ENCODE assay signal across 10 cellular contexts in the genomic region with DNA sequence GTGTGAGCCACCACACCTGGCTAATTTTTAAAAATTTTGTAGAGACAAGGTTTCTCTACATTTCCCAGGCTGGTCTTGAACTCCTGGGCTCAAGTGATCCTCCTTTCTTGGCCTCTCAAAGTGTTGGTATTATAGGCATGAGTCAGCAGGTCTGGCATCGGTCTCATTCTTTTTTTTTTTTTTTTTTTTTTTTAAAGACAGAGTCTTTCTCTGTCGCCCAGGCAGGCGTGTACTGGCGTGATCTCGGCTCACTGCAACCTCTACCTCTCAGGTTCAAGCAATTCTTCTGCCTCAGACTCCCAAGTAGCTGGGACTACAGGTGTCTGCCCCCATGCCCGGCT. TPM values are rescaled to one million over a fixed set of nuclear protein-coding genes. Genes with fewer than 3 reads are reported as not detected.
DNase-seq lines count a peak whose midpoint lies in the region; TF ChIP-seq lines count a peak whose summit lies in the region.
"Not testable (repeated sequence)": the region's sequence is repeated elsewhere in the genome, so short reads cannot be mapped to it uniquely, and the experiment has no call there.
"Had no signal": no experiment of that assay in that cellular context is flagged by ENCODE, and none has a peak within 500 bp of the region (broad histone marks: within the 10 kb centered on the region; RNA-seq: fewer than 3 reads in every experiment).

No MANE protein-coding gene starts in this region.

- not testable (repeated sequence) for H3K4me3 ChIP-seq in CD4-positive, alpha-beta memory T cell (ENCODE audit: low read length in 2 of 2); hepatocyte
- H3K4me3 ChIP-seq in neutrophil (ENCODE audit: low read depth in 1 of 2, low read length in 1 of 2) = peak overlapping the region; percentile 92 to 98

- H3K27ac ChIP-seq in CD4-positive, alpha-beta memory T cell (ENCODE audit: low read depth, low read length) = peak overlapping the region; percentile 29
- H3K27ac ChIP-seq in RWPE1 = peak overlapping the region; percentile 32
- peak overlapping the region; percentile 90 for H3K27ac ChIP-seq in hepatocyte
- H3K27ac ChIP-seq in neutrophil = peak overlapping the region; percentile 94

- not testable (repeated sequence) for DNase-seq in CD4-positive, alpha-beta memory T cell; HFFc6; RWPE1 (ENCODE audit: low spot score); activated naive CD4-positive, alpha-beta T cell treated with anti-CD3 and anti-CD28 coated beads for 36 hours; hepatocyte (ENCODE audit: low spot score)
- DNase-seq in MCF 10A (ENCODE audit: unreplicated experiment) = peak; percentile 13

- not testable (repeated sequence) for H3K9me3 ChIP-seq in CD4-positive, alpha-beta memory T cell (ENCODE audit: control insufficient read depth in 1 of 2, low read length in 2 of 2); hepatocyte (ENCODE audit: low read depth); neutrophil

- not testable (repeated sequence) for TF ChIP-seq CTCF in HFFc6 (IDR thresholded peaks at IDR 0.05); RWPE1 (conservative IDR thresholded peaks at IDR 0.05; ENCODE audit: low read depth); MCF 10A (IDR thresholded peaks at IDR 0.05; ENCODE audit: unreplicated experiment); hepatocyte (IDR thresholded peaks at IDR 0.05; ENCODE audit: poor library complexity); neutrophil (IDR thresholded peaks at IDR 0.05)

- H3K4me2 ChIP-seq in hepatocyte = peak overlapping the region; percentile 55

- H3K36me3 ChIP-seq in CD4-positive, alpha-beta memory T cell (ENCODE audit: insufficient read depth, low read length) = peaks cover 43% of the 10 kb centered on the region
- H3K36me3 ChIP-seq in hepatocyte (replicated peaks; ENCODE audit: insufficient read depth, low read depth) = not testable (repeated sequence)
- peaks cover 58% of the 10 kb centered on the region for H3K36me3 ChIP-seq in neutrophil

- peaks cover 18 to 67% of the 10 kb centered on the region in 2 donors for H3K36me3 Mint-ChIP-seq in CD4-positive, alpha-beta memory T cell
- not testable (repeated sequence) for H3K36me3 Mint-ChIP-seq in HFFc6 (ENCODE audit: low read depth)
- peaks cover 39% of the 10 kb centered on the region for H3K36me3 Mint-ChIP-seq in activated naive CD4-positive, alpha-beta T cell treated with anti-CD3 and anti-CD28 coated beads for 36 hours (ENCODE audit: low read depth)
- peaks cover 58% of the 10 kb centered on the region for H3K36me3 Mint-ChIP-seq in MCF 10A (ENCODE audit: insufficient read depth, unreplicated experiment)

- intact Hi-C loops in CD4-positive, alpha-beta memory T cell (cut with micrococcal nuclease); MCF 10A (cut with micrococcal nuclease): not testable (repeated sequence)
- intact Hi-C loops in activated naive CD4-positive, alpha-beta T cell treated with anti-CD3 and anti-CD28 coated beads for 36 hours (cut with micrococcal nuclease) = loop anchor here (5.0 kb wide), 1 partner anchor 101 kb away; no protein-coding TSS in a partner anchor

- H3K4me3 Mint-ChIP-seq in CD4-positive, alpha-beta memory T cell; HFFc6; activated naive CD4-positive, alpha-beta T cell treated with anti-CD3 and anti-CD28 coated beads for 36 hours: not testable (repeated sequence)
- H3K4me3 Mint-ChIP-seq in MCF 10A (ENCODE audit: unreplicated experiment) = peak overlapping the region; percentile 99

- not testable (repeated sequence) for H3K27me3 Mint-ChIP-seq in CD4-positive, alpha-beta memory T cell; HFFc6 (ENCODE audit: insufficient read depth); activated naive CD4-positive, alpha-beta T cell treated with anti-CD3 and anti-CD28 coated beads for 36 hours (ENCODE audit: low read depth); MCF 10A (ENCODE audit: insufficient read depth, unreplicated experiment)

- H3K27ac Mint-ChIP-seq in CD4-positive, alpha-beta memory T cell = peak overlapping the region in 5 of 7 donors; percentile 29 to 99 (median 98)
- peak overlapping the region; percentile 42; the same call in 1 of the 2 replicates for H3K27ac Mint-ChIP-seq in HFFc6
- peak overlapping the region; percentile 88 for H3K27ac Mint-ChIP-seq in activated naive CD4-positive, alpha-beta T cell treated with anti-CD3 and anti-CD28 coated beads for 36 hours
- not testable (repeated sequence) for H3K27ac Mint-ChIP-seq in MCF 10A (ENCODE audit: low read depth, unreplicated experiment)

- POLR2A ChIA-PET in CD4-positive, alpha-beta memory T cell (lab: Charles Lee; ENCODE audit: partially characterized antibody) = interaction anchor here (0.8 to 12.7 kb wide), 6 partner anchors 12 to 36 kb away, joined by 3 to 153 read pairs (median 4); partner anchors contain the start of genes SLA2 and TGIF2
- POLR2A ChIA-PET in RWPE1 (lab: Yijun Ruan, JAX; ENCODE audit: low non-redundant PET) = interaction anchor here (0.7 kb wide), 1 partner anchor 56 kb away, joined by 6 read pairs; no protein-coding TSS in a partner anchor
- POLR2A ChIA-PET in MCF 10A (lab: Yijun Ruan, JAX) = not testable (repeated sequence)

- H3K4me1 Mint-ChIP-seq in CD4-positive, alpha-beta memory T cell = peaks cover 18 to 46% (median 32%) of the 10 kb centered on the region in 4 donors
- H3K4me1 Mint-ChIP-seq in HFFc6 (ENCODE audit: low read depth) = peaks cover 20% of the 10 kb centered on the region
- peaks cover 33% of the 10 kb centered on the region for H3K4me1 Mint-ChIP-seq in activated naive CD4-positive, alpha-beta T cell treated with anti-CD3 and anti-CD28 coated beads for 36 hours (ENCODE audit: low read depth)
- H3K4me1 Mint-ChIP-seq in MCF 10A (ENCODE audit: insufficient read depth, unreplicated experiment) = not testable (repeated sequence)

- H3K27me3 ChIP-seq in CD4-positive, alpha-beta memory T cell (ENCODE audit: insufficient read depth, low read length); hepatocyte; neutrophil: not testable (repeated sequence)

- H3K79me2 ChIP-seq in hepatocyte = peaks cover 38% of the 10 kb centered on the region

- not testable (repeated sequence) for H3K9me3 Mint-ChIP-seq in CD4-positive, alpha-beta memory T cell; HFFc6; activated naive CD4-positive, alpha-beta T cell treated with anti-CD3 and anti-CD28 coated beads for 36 hours; MCF 10A (ENCODE audit: unreplicated experiment)

- 94% methylated on average over 6 of the region's 6 CpGs for WGBS in hepatocyte (ENCODE audit: low lambda C conversion rate, missing lambda C conversion rate)

- H4K20me1 ChIP-seq in hepatocyte (ENCODE audit: insufficient read depth, poor library complexity, severe bottlenecking) = not testable (repeated sequence)

- CTCF ChIA-PET in CD4-positive, alpha-beta memory T cell (lab: Charles Lee; ENCODE audit: partially characterized antibody) = interaction anchor here (0.9 to 7.5 kb wide), 2 partner anchors 37 to 147 kb away, joined by 3 to 83 read pairs; partner anchors contain the start of gene SLA2
- CTCF ChIA-PET in RWPE1 (lab: Yijun Ruan, JAX) (interaction anchor here (0.6 kb wide), 1 partner anchor 294 kb away, joined by 3 read pairs; no protein-coding TSS in a partner anchor), MCF 10A (lab: Yijun Ruan, JAX) (interaction anchor here (1.4 kb wide), 1 partner anchor 147 kb away, joined by 5 read pairs; no protein-coding TSS in a partner anchor)
- CTCF ChIA-PET in activated naive CD4-positive, alpha-beta T cell treated with anti-CD3 and anti-CD28 coated beads for 36 hours (lab: Charles Lee) = interaction anchor here (0.7 kb wide), 1 partner anchor 1073 kb away, joined by 3 read pairs; no protein-coding TSS in a partner anchor

- H3K9me2 ChIP-seq in hepatocyte (replicated peaks; ENCODE audit: insufficient read depth) = not testable (repeated sequence)

- not testable (repeated sequence) for BruUV-seq in MCF 10A (replicated peaks; lab: Mats Ljungman, UMichigan)

- H2AFZ ChIP-seq in hepatocyte = not testable (repeated sequence)

- H3K4me1 ChIP-seq in CD4-positive, alpha-beta memory T cell (ENCODE audit: insufficient read depth, low read length) = peaks cover 40% of the 10 kb centered on the region
- not testable (repeated sequence) for H3K4me1 ChIP-seq in hepatocyte (ENCODE audit: insufficient read depth)
- peaks cover 29 to 39% of the 10 kb centered on the region in 2 experiments for H3K4me1 ChIP-seq in neutrophil (ENCODE audit: control insufficient read depth in 1 of 2, insufficient read depth in 1 of 2, low read depth in 1 of 2, low read length in 1 of 2)

RNA-seq across cellular contexts. Expression of gene RAB5IF, which starts 2.8 kb away (rescaled TPM):
- 10 to 100 TPM; 63.4 to 67.5 TPM for total RNA-seq in CD4-positive, alpha-beta memory T cell
- polyA plus RNA-seq in CD4-positive, alpha-beta memory T cell = 100 to 1,000 TPM; 162 to 212 TPM
- 100 to 1,000 TPM in 3 of 6 experiments, 10 to 100 TPM in 3; 94.5 to 105 (median 100) TPM for total RNA-seq in HFFc6 (2021; fragmentation: NEBNext Ultra II Directional; extraction: Animal tissue kit (Norgen Biotek cat#: 25700))
- 10 to 100 TPM; 79.8 to 85.9 TPM for total RNA-seq in activated naive CD4-positive, alpha-beta T cell treated with anti-CD3 and anti-CD28 coated beads for 36 hours
- 112 and 125 TPM in 2 replicates for total RNA-seq in MCF 10A (2022)
- total RNA-seq in hepatocyte = 130 and 134 TPM in 2 replicates
- 198 and 202 TPM in 2 replicates for polyA plus RNA-seq in hepatocyte

RNA-seq across cellular contexts. Expression of gene TGIF2, which starts 35.0 kb away (rescaled TPM):
- total RNA-seq in CD4-positive, alpha-beta memory T cell = 10 to 100 TPM; 31.7 to 35.0 TPM
- 10 to 100 TPM; 19.2 to 24.7 TPM for polyA plus RNA-seq in CD4-positive, alpha-beta memory T cell
- total RNA-seq in HFFc6 (2021; fragmentation: NEBNext Ultra II Directional; extraction: Animal tissue kit (Norgen Biotek cat#: 25700)) = 10 to 100 TPM in 1 of 6 experiments, 1 to 10 TPM in 5; 5.5 to 12.0 (median 7.7) TPM
- 10 to 100 TPM; 32.2 to 33.6 TPM for total RNA-seq in activated naive CD4-positive, alpha-beta T cell treated with anti-CD3 and anti-CD28 coated beads for 36 hours
- total RNA-seq in MCF 10A (2022) = 5.9 and 9.7 TPM in 2 replicates
- total RNA-seq in hepatocyte = 27.0 and 30.6 TPM in 2 replicates
- polyA plus RNA-seq in hepatocyte = 32.4 and 38.5 TPM in 2 replicates

RNA-seq across cellular contexts. Expression of gene SLA2, which starts 37.6 kb away (rescaled TPM):
- total RNA-seq in CD4-positive, alpha-beta memory T cell = 10 to 100 TPM; 28.7 to 29.9 TPM
- polyA plus RNA-seq in CD4-positive, alpha-beta memory T cell = 10 to 100 TPM; 12.7 to 14.3 TPM
- total RNA-seq in HFFc6 (2021; fragmentation: NEBNext Ultra II Directional; extraction: Animal tissue kit (Norgen Biotek cat#: 25700)) = not detected
- total RNA-seq in activated naive CD4-positive, alpha-beta T cell treated with anti-CD3 and anti-CD28 coated beads for 36 hours = 10 to 100 TPM; 44.1 TPM
- total RNA-seq in MCF 10A (2022) = not detected in 2 replicates
- total RNA-seq in hepatocyte = not detected in 2 replicates
- polyA plus RNA-seq in hepatocyte = 0.15 TPM in 1 of 2 replicates, not detected in the other
- total RNA-seq: IMR-90, SJSA1 had no signal
- polyA plus RNA-seq: BJ had no signal

Comparison
In these comparisons a context has a peak if more than half of its experiments do, and no peak if none do; other contexts are left out.
1. H3K27ac ChIP-seq: peak in every context shown above with its lines; median percentile 94 in neutrophil; 90 in hepatocyte; 32 in RWPE1; 29 in CD4-positive, alpha-beta memory T cell.
2. RNA of gene SLA2, which starts 37.6 kb away (total RNA-seq): 44.1 TPM in activated naive CD4-positive, alpha-beta T cell treated with anti-CD3 and anti-CD28 coated beads for 36 hours and 28.7 to 29.9 TPM in CD4-positive, alpha-beta memory T cell; not detected in HFFc6, not detected in MCF 10A and not detected in hepatocyte; every median in the first group is over 10 times any median in the second.